ENCODE assay signal across 11 cellular contexts in the genomic region with DNA sequence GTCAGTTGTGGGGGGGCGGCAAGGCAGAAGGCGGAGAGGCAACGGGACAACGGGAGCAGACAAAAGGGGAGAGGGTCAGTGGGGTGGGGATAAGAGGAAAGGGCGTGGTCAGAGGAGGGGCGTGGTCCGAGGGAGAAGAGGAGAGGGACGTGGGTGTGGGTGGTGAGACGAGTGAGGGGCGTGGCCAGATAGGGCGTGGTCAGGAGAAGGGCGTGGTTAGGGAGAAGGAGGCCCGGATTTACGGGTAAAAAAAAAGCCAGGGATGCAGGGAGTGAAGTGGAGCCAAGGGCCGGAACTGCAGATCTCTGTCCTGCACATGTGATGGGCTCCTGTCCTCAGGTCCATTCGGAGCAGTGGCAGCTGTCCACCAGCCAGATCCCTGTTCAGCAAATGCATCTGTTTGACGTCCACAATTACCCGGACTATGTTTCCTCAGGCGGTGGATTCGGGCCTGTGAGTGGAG. TPM values are rescaled to one million over a fixed set of nuclear protein-coding genes. Genes with fewer than 3 reads are reported as not detected.
A peak's percentile ranks its signal among the peaks of the same experiment; 100 is the strongest.
DNase-seq lines count a peak whose midpoint lies in the region; ATAC-seq and TF ChIP-seq lines count a peak whose summit lies in the region.
"Had no signal": no experiment of that assay in that cellular context is flagged by ENCODE, and none has a peak within 500 bp of the region (broad histone marks: within the 10 kb centered on the region; RNA-seq: fewer than 3 reads in every experiment).

No MANE protein-coding gene starts in this region.

- peak; percentile 55 for DNase-seq in GM04504 (ENCODE audit: low read depth)
- peak; percentile 32 for DNase-seq in NB4 (ENCODE audit: low read depth)
- peak; percentile 65 for DNase-seq in colonic mucosa
- peak; percentile 34 for DNase-seq in non-pigmented ciliary epithelial cell (ENCODE audit: low read depth)
- DNase-seq in cortex of kidney (lab: John Stamatoyannopoulos, UW), result no peak
- DNase-seq in activated CD4-positive, alpha-beta T cell treated with anti-CD3 and anti-CD28 coated beads for 48 hours, result no peak
- no peak for DNase-seq in CD4-positive, alpha-beta T cell
- DNase-seq: stimulated activated naive CD8-positive, alpha-beta T cell treated with anti-CD3 and anti-CD28 coated beads, Interleukin-15, Interleukin-2, amounts not matched to agents 100 U/mL and 50 U/mL, for 24 hours had no signal

- no peaks in the 10 kb centered on the region for H3K36me3 ChIP-seq in colonic mucosa

- no peak for TF ChIP-seq POLR2A in NB4 (IDR thresholded peaks at IDR 0.05; ENCODE audit: extremely low read depth, insufficient read length)

- no peaks in the 10 kb centered on the region for H3K36me3 Mint-ChIP-seq in CD4-positive, alpha-beta T cell (ENCODE audit: low read depth)

- no peak overlapping the region for H3K27ac ChIP-seq in colonic mucosa
- no peak overlapping the region for H3K27ac ChIP-seq in CD4-positive, alpha-beta T cell (ENCODE audit: low read depth, low read length)

- no peaks in the 10 kb centered on the region for H3K27me3 Mint-ChIP-seq in CD4-positive, alpha-beta T cell
- H3K27me3 Mint-ChIP-seq: progenitor cell of endocrine pancreas had no signal

- H3K4me3 ChIP-seq in NB4 (ENCODE audit: low read depth, low read length) (no peak overlapping the region), colonic mucosa (no peak overlapping the region)

- no peak for ATAC-seq in GM21786 (IDR thresholded peaks at IDR 0.05; ENCODE audit: unreplicated experiment)
- no peak for ATAC-seq in CD4-positive, alpha-beta T cell (ENCODE audit: poor library complexity)
- ATAC-seq: stimulated activated naive CD8-positive, alpha-beta T cell treated with anti-CD3 and anti-CD28 coated beads, Interleukin-15, Interleukin-2, amounts not matched to agents 100 U/mL and 50 U/mL, for 24 hours had no signal

- no peak overlapping the region for H3K27ac Mint-ChIP-seq in CD4-positive, alpha-beta T cell
- H3K27ac Mint-ChIP-seq: activated T-helper 1 cell treated with anti-CD3 and anti-CD28 coated beads, Interleukin-12 subunit alpha, Interleukin-12 subunit beta, Interleukin-2, Interleukin-4 antibody, amounts not matched to agents 30 ng/mL and 10 ng/mL and 1 ng/mL, durations not matched to agents 14 hours and 24 hours and 36 hours had no signal

- no peak overlapping the region for H3K4me3 Mint-ChIP-seq in CD4-positive, alpha-beta T cell
- H3K4me3 Mint-ChIP-seq: activated T-helper 1 cell treated with anti-CD3 and anti-CD28 coated beads, Interleukin-12 subunit alpha, Interleukin-12 subunit beta, Interleukin-2, Interleukin-4 antibody, amounts not matched to agents 30 ng/mL and 10 ng/mL and 1 ng/mL, durations not matched to agents 14 hours and 24 hours and 36 hours had no signal

- intact Hi-C loops in colonic mucosa (cut with DNase I), result no loop called here
- intact Hi-C loops in CD4-positive, alpha-beta T cell (cut with DNase I, micrococcal nuclease), result no loop called here

- CTCF ChIA-PET in CD4-positive, alpha-beta T cell (lab: Charles Lee), result no interaction called here

- POLR2A ChIA-PET in CD4-positive, alpha-beta T cell (lab: Charles Lee), result no interaction called here

- no peak overlapping the region for H3K9ac ChIP-seq in colonic mucosa (ENCODE audit: low read depth in 2 of 2, low read length in 2 of 2)

- H3K9me3 Mint-ChIP-seq in CD4-positive, alpha-beta T cell, result no peaks in the 10 kb centered on the region
- H3K9me3 Mint-ChIP-seq: activated T-helper 1 cell treated with anti-CD3 and anti-CD28 coated beads, Interleukin-12 subunit alpha, Interleukin-12 subunit beta, Interleukin-2, Interleukin-4 antibody, amounts not matched to agents 30 ng/mL and 10 ng/mL and 1 ng/mL, durations not matched to agents 14 hours and 24 hours and 36 hours had no signal

- no peaks in the 10 kb centered on the region for H3K9me3 ChIP-seq in colonic mucosa
- H3K9me3 ChIP-seq in CD4-positive, alpha-beta T cell (ENCODE audit: control insufficient read depth, low read length), result no peaks in the 10 kb centered on the region

- no peaks in the 10 kb centered on the region for H3K27me3 ChIP-seq in colonic mucosa
- no peaks in the 10 kb centered on the region for H3K27me3 ChIP-seq in CD4-positive, alpha-beta T cell (ENCODE audit: control insufficient read depth, insufficient read depth, low read length)

- H3K4me1 ChIP-seq in colonic mucosa, result no peaks in the 10 kb centered on the region

- no peak for TF ChIP-seq CTCF in NB4 (IDR thresholded peaks at IDR 0.05; ENCODE audit: low read depth, low read length)
- TF ChIP-seq CTCF in colonic mucosa (IDR thresholded peaks at IDR 0.05), result no peak
- TF ChIP-seq CTCF in CD4-positive, alpha-beta T cell (IDR thresholded peaks at IDR 0.05), result no peak

- peaks cover 3% of the 10 kb centered on the region for H3K4me1 Mint-ChIP-seq in CD4-positive, alpha-beta T cell (ENCODE audit: low read depth)

RNA-seq across cellular contexts. Expression of a gene that starts 21.5 kb away (rescaled TPM):
- total RNA-seq in colonic mucosa, result 1 to 10 TPM; 1.2 to 2.0 TPM
- total RNA-seq in CD4-positive, alpha-beta T cell, result under 1 TPM; 0.47 to 0.59 TPM

RNA-seq across cellular contexts. Expression of a gene that starts 23.0 kb away (rescaled TPM):
- total RNA-seq in colonic mucosa, result 1 to 10 TPM in 1 of 2 donors, under 1 TPM in 1; 0.24 to 2.0 TPM
- 1 to 10 TPM; 2.1 to 2.5 TPM for total RNA-seq in CD4-positive, alpha-beta T cell

RNA-seq across cellular contexts. Expression of a gene that starts 35.4 kb away (rescaled TPM):
- total RNA-seq in colonic mucosa, result 100 to 1,000 TPM in 1 of 2 donors, 10 to 100 TPM in 1; 81.3 to 177 TPM
- 10 to 100 TPM; 41.5 to 46.4 TPM for total RNA-seq in CD4-positive, alpha-beta T cell

RNA-seq across cellular contexts. Expression of a gene that starts 46.7 kb away (rescaled TPM):
- total RNA-seq in colonic mucosa, result 10 to 100 TPM; 17.4 to 60.9 TPM
- 10 to 100 TPM in 1 of 2 experiments, 1 to 10 TPM in 1; 9.9 to 11.3 TPM for total RNA-seq in CD4-positive, alpha-beta T cell

RNA-seq across cellular contexts. Expression of a gene that starts 46.8 kb away (rescaled TPM):
- 100 to 1,000 TPM in 1 of 2 donors, 10 to 100 TPM in 1; 62.9 to 190 TPM for total RNA-seq in colonic mucosa
- 100 to 1,000 TPM; 109 to 119 TPM for total RNA-seq in CD4-positive, alpha-beta T cell

Comparison
In these comparisons a context has a peak if more than half of its experiments do, and no peak if none do; other contexts are left out.
1. DNase-seq: peak in GM04504 (single experiment), NB4 (single experiment), colonic mucosa (single experiment) and non-pigmented ciliary epithelial cell (single experiment); none in cortex of kidney (single experiment), activated CD4-positive, alpha-beta T cell treated with anti-CD3 and anti-CD28 coated beads for 48 hours (single experiment) and CD4-positive, alpha-beta T cell (0 of 10).